Comparison of ENCODE assay signal across 9 cellular contexts in genomic region chr7:150898475-150899011, GRCh38. TPM values are rescaled to one million over a fixed set of nuclear protein-coding genes. Genes with fewer than 3 reads are reported as not detected.
DNase-seq lines count a peak whose midpoint lies in the region; ATAC-seq and TF ChIP-seq lines count a peak whose summit lies in the region.
"Had no signal": no experiment of that assay in that cellular context is flagged by ENCODE, and none has a peak within 500 bp of the region (broad histone marks: within the 10 kb centered on the region; RNA-seq: fewer than 3 reads in every experiment).

No MANE protein-coding gene starts in this region.

- H3K4me1 ChIP-seq in MM.1S (ENCODE audit: low read length) (peaks cover 27% of the 10 kb centered on the region), heart right ventricle (peaks cover 0 to 25% (median 9%) of the 10 kb centered on the region in 9 donors)

- TF ChIP-seq CTCF in MM.1S (IDR thresholded peaks at IDR 0.05; ENCODE audit: low read length) = peak; percentile 99
- peak; percentile 84 to 97 (median 95) for TF ChIP-seq CTCF in heart right ventricle (IDR thresholded peaks at IDR 0.05)

- H3K27ac ChIP-seq in MM.1S (ENCODE audit: low read length) = no peak overlapping the region; the same call in 1 of the 2 replicates
- H3K27ac ChIP-seq in heart right ventricle = no peak overlapping the region

- CTCF ChIA-PET in T-cell (lab: Charles Lee) = interaction anchor here (0.6 to 1.3 kb wide), 11 partner anchors 11 to 533 kb away, joined by 3 to 6 read pairs (median 3); no protein-coding TSS in a partner anchor

- peak overlapping the region; percentile 44 for H2AFZ ChIP-seq in MM.1S (ENCODE audit: low read length)

- POLR2A ChIA-PET in T-cell (lab: Charles Lee) = no interaction called here

- H3F3A ChIP-seq in MM.1S (ENCODE audit: insufficient read depth, low read length) = no peaks in the 10 kb centered on the region

- peak overlapping the region; percentile 70 for H3K4me2 ChIP-seq in MM.1S (ENCODE audit: low read depth, low read length)

- H3K9me2 ChIP-seq in MM.1S (replicated peaks; ENCODE audit: insufficient read depth, low read length) = no peaks in the 10 kb centered on the region

- peaks cover 51 to 66% of the 10 kb centered on the region in 2 donors for H3K27me3 Mint-ChIP-seq in T-cell
- peaks cover 67% of the 10 kb centered on the region for H3K27me3 Mint-ChIP-seq in activated naive CD8-positive, alpha-beta T cell treated with anti-CD3 and anti-CD28 coated beads, Interleukin-2, amount 50 U/mL, for 24 hours

- intact Hi-C loops in heart right ventricle (cut with DNase I) = loop anchor here (1.0 to 10.0 kb wide), 6 partner anchors 54 to 216 kb away; no protein-coding TSS in a partner anchor

- H3K4me1 Mint-ChIP-seq in T-cell = peaks cover 5 to 15% (median 8%) of the 10 kb centered on the region in 3 donors
- peaks cover 19% of the 10 kb centered on the region for H3K4me1 Mint-ChIP-seq in activated naive CD8-positive, alpha-beta T cell treated with anti-CD3 and anti-CD28 coated beads, Interleukin-2, amount 50 U/mL, for 24 hours

- H3K36me3 Mint-ChIP-seq in T-cell = no peaks in the 10 kb centered on the region
- H3K36me3 Mint-ChIP-seq in activated naive CD8-positive, alpha-beta T cell treated with anti-CD3 and anti-CD28 coated beads, Interleukin-2, amount 50 U/mL, for 24 hours (ENCODE audit: low read depth) = peaks cover 5% of the 10 kb centered on the region

- ATAC-seq in GM21367 (IDR thresholded peaks at IDR 0.05; ENCODE audit: unreplicated experiment) = peak; percentile 56
- peak; percentile 76 to 84 (median 79) for ATAC-seq in T-cell (replicated peaks in 1 of 4)
- ATAC-seq in activated naive CD8-positive, alpha-beta T cell treated with anti-CD3 and anti-CD28 coated beads, Interleukin-2, amount 50 U/mL, for 24 hours = peak; percentile 64
- ATAC-seq in heart right ventricle = peak; percentile 48 to 87 (median 68)
- no peak for ATAC-seq in GM18870 (IDR thresholded peaks at IDR 0.05; ENCODE audit: unreplicated experiment)

- no peaks in the 10 kb centered on the region for H3K9me3 ChIP-seq in MM.1S (replicated peaks; ENCODE audit: insufficient read depth, low read length)
- H3K9me3 ChIP-seq in heart right ventricle = peaks cover 0 to 8% (median 2%) of the 10 kb centered on the region in 11 donors

- DNase-seq in COR-L47 (lab: John Stamatoyannopoulos, UW) (peak; percentile 84), MM.1S (peak; percentile 75), T-cell (peak; percentile 21 to 82 (median 69)), heart right ventricle (peak; percentile 74 to 81), retina (peak; percentile 85)
- DNase-seq in activated naive CD8-positive, alpha-beta T cell treated with anti-CD3 and anti-CD28 coated beads, Interleukin-2, amount 50 U/mL, for 24 hours = peak; percentile 79

- no peaks in the 10 kb centered on the region for H4K20me1 ChIP-seq in MM.1S (ENCODE audit: insufficient read depth, low read length)

- H3K36me3 ChIP-seq in MM.1S (replicated peaks; ENCODE audit: insufficient read depth, low read length) (no peaks in the 10 kb centered on the region), heart right ventricle (no peaks in the 10 kb centered on the region)

- H3K4me3 ChIP-seq in MM.1S (ENCODE audit: low read length) (peak overlapping the region; percentile 14; the same call in 1 of the 2 replicates), heart right ventricle (no peak overlapping the region)

- H3K27ac Mint-ChIP-seq in T-cell = peak overlapping the region in 1 of 2 donors; percentile 43
- peak overlapping the region; percentile 76 for H3K27ac Mint-ChIP-seq in activated naive CD8-positive, alpha-beta T cell treated with anti-CD3 and anti-CD28 coated beads, Interleukin-2, amount 50 U/mL, for 24 hours

- no peaks in the 10 kb centered on the region for H3K27me3 ChIP-seq in MM.1S (replicated peaks; ENCODE audit: insufficient read depth, low read length)
- peaks cover 0 to 53% (median 32%) of the 10 kb centered on the region in 7 donors for H3K27me3 ChIP-seq in heart right ventricle

- 11 to 12% methylated on average over 22 of the region's 22 CpGs for WGBS in heart right ventricle, 2 donors

- H3K9me3 Mint-ChIP-seq in T-cell = peaks cover 0 to 6% (median 0%) of the 10 kb centered on the region in 3 donors
- peaks cover 6% of the 10 kb centered on the region for H3K9me3 Mint-ChIP-seq in activated naive CD8-positive, alpha-beta T cell treated with anti-CD3 and anti-CD28 coated beads, Interleukin-2, amount 50 U/mL, for 24 hours

- no peaks in the 10 kb centered on the region for H3K79me2 ChIP-seq in MM.1S (ENCODE audit: low read length)

- H3K9ac ChIP-seq in MM.1S (ENCODE audit: low read length) = peak overlapping the region; percentile 13; the same call in 1 of the 2 replicates

- peak overlapping the region in 1 of 3 donors; percentile 21 for H3K4me3 Mint-ChIP-seq in T-cell
- no peak overlapping the region for H3K4me3 Mint-ChIP-seq in activated naive CD8-positive, alpha-beta T cell treated with anti-CD3 and anti-CD28 coated beads, Interleukin-2, amount 50 U/mL, for 24 hours

RNA-seq across cellular contexts. Expression of gene AOC1, which starts 46.2 kb away (rescaled TPM):
- total RNA-seq in T-cell = under 1 TPM in 2 of 5 donors, not detected in 3; 0.15 to 0.28 TPM
- total RNA-seq in heart right ventricle = 1 to 10 TPM in 1 of 10 donors, under 1 TPM in 7, not detected in 2; 0.09 to 1.2 (median 0.37) TPM
- polyA plus RNA-seq in heart right ventricle = under 1 TPM in 1 of 2 donors, not detected in 1; 0.04 TPM
- total RNA-seq: activated CD8-positive, alpha-beta memory T cell treated with anti-CD3 and anti-CD28 coated beads for 36 hours had no signal
